In genomic region chr1:22224631-22225030, GRCh38 we compare ENCODE assay signal across 23 cellular contexts.
DNase-seq lines count a peak whose midpoint lies in the region; ATAC-seq, FAIRE-seq and TF ChIP-seq lines count a peak whose summit lies in the region.
"Had no signal": no experiment of that assay in that cellular context is flagged by ENCODE, and none has a peak within 500 bp of the region (broad histone marks: within the 10 kb centered on the region; RNA-seq: fewer than 3 reads in every experiment).

No MANE protein-coding gene starts in this region.

- FAIRE-seq in H1 (lab: Jason Lieb, UNC): no peak
- FAIRE-seq: A549, GM12891, GM18507 had no signal

- no peak overlapping the region for H3K4me3 ChIP-seq in BLaER1
- no peak overlapping the region for H3K4me3 ChIP-seq in H1 (ENCODE audit: extremely low read depth in 1 of 4, insufficient read depth in 2 of 4, low read depth in 3 of 4, low read length in 4 of 4)
- H3K4me3 ChIP-seq in mesenchymal stem cell (ENCODE audit: insufficient read depth in 1 of 2, low read depth in 1 of 2, low read length in 2 of 2): no peak overlapping the region
- H3K4me3 ChIP-seq: A549 had no signal

- no peaks in the 10 kb centered on the region for H3K9me3 ChIP-seq in BLaER1
- H3K9me3 ChIP-seq in H1 (ENCODE audit: insufficient read depth in 2 of 2, low read depth in 1 of 2, low read length in 1 of 2): peaks cover 3 to 4% of the 10 kb centered on the region in 2 experiments; a peak in 1 of 4 replicates
- H3K9me3 ChIP-seq in mesenchymal stem cell (ENCODE audit: control insufficient read depth, low read length): peaks cover 7% of the 10 kb centered on the region
- H3K9me3 ChIP-seq: A549, BE2C had no signal

- no peak overlapping the region for H4K8ac ChIP-seq in H1 (ENCODE audit: extremely low read depth, insufficient read depth, low read length)
- no peak overlapping the region for H4K8ac ChIP-seq in mesenchymal stem cell (ENCODE audit: low read length)

- 85% methylated on average over 1 of the region's 1 CpG; no CpG with 5 or more reads in 1 of the 2 experiments for WGBS in H1 (ENCODE audit: extremely low coverage in 1 of 2, insufficient coverage in 1 of 2, insufficient read length in 1 of 2, insufficient replicate concordance in 2 of 2, low coverage in 1 of 2, low lambda C conversion rate in 2 of 2, missing lambda C conversion rate in 1 of 2), 2 experiments
- WGBS in mesenchymal stem cell: 77% methylated on average over 1 of the region's 1 CpG

- no peak for TF ChIP-seq EP300 in H1 (IDR thresholded peaks at IDR 0.05; ENCODE audit: borderline replicate concordance in 1 of 2, low read depth in 2 of 2, low read length in 2 of 2)

- no peak for TF ChIP-seq CTCF in H1 (IDR thresholded peaks at IDR 0.05; ENCODE audit: control extremely low read depth in 1 of 3, insufficient read depth in 1 of 3, low read depth in 1 of 3, low read length in 3 of 3)

- H3K27ac ChIP-seq in BLaER1 (no peak overlapping the region), H1 (ENCODE audit: low read depth, low read length) (no peak overlapping the region), mesenchymal stem cell (ENCODE audit: low read length, poor library complexity, severe bottlenecking) (no peak overlapping the region)
- H3K27ac ChIP-seq: A549 had no signal

- no peak overlapping the region for H3K23ac ChIP-seq in H1 (ENCODE audit: insufficient read length)
- no peak overlapping the region for H3K23ac ChIP-seq in mesenchymal stem cell (ENCODE audit: low read length in 2 of 2)

- no peaks in the 10 kb centered on the region for H3K36me3 ChIP-seq in BLaER1
- H3K36me3 ChIP-seq in H1 (ENCODE audit: control insufficient read depth in 2 of 4, insufficient read depth in 4 of 4, low read length in 3 of 4): no peaks in the 10 kb centered on the region
- H3K36me3 ChIP-seq in mesenchymal stem cell (ENCODE audit: control insufficient read depth in 1 of 2, insufficient read depth in 2 of 2, low read depth in 1 of 2, low read length in 2 of 2): no peaks in the 10 kb centered on the region
- H3K36me3 ChIP-seq: BE2C had no signal

- TF ChIP-seq POLR2A in H1 (IDR thresholded peaks at IDR 0.05; ENCODE audit: control extremely low read depth in 1 of 2, low read depth in 2 of 2, low read length in 2 of 2): no peak

- H2AK5ac ChIP-seq in H1 (ENCODE audit: low read depth, low read length) (no peak overlapping the region), mesenchymal stem cell (ENCODE audit: low read length, severe bottlenecking) (no peak overlapping the region)

- no peaks in the 10 kb centered on the region for H3K79me2 ChIP-seq in H1 (ENCODE audit: control insufficient read depth in 1 of 2, insufficient read depth in 2 of 2, low read length in 2 of 2)

- DNase-seq in H1 (ENCODE audit: low read depth in 1 of 2, low spot score in 2 of 2) (no peak), mesenchymal stem cell (no peak), posterior vena cava (ENCODE audit: low spot score) (peak; percentile 11), KBM-7 (no peak)
- DNase-seq: 8988T; ACHN; AML-193; BE2C; C1 segment of cervical spinal cord; Calu3; CD4-positive, alpha-beta memory T cell; COR-L47; DMS53; DMS79 treated with DMSO at 0.1 percent for 48 hours; GF-D8; H9 had no signal

- H3K56ac ChIP-seq in H1 (replicated peaks; ENCODE audit: insufficient read length, low read depth, low read length): no peak overlapping the region

- H2BK12ac ChIP-seq in H1 (ENCODE audit: low read depth, low read length): no peak overlapping the region
- no peak overlapping the region for H2BK12ac ChIP-seq in mesenchymal stem cell (ENCODE audit: low read length in 2 of 2)

- no peak for TF ChIP-seq RAD21 in H1 (IDR thresholded peaks at IDR 0.05 in 1 of 2, conservative IDR thresholded peaks at IDR 0.05 in 1 of 2; ENCODE audit: low read depth in 2 of 2, low read length in 2 of 2)

- intact Hi-C loops in posterior vena cava (cut with DNase I): no loop called here

- H2BK5ac ChIP-seq in H1 (ENCODE audit: low read depth, low read length): no peak overlapping the region
- H2BK5ac ChIP-seq in mesenchymal stem cell (ENCODE audit: low read depth, low read length, poor library complexity, severe bottlenecking): no peak overlapping the region

- H3K4ac ChIP-seq in H1 (replicated peaks; ENCODE audit: insufficient read length, low read depth, low read length) (no peak overlapping the region), mesenchymal stem cell (ENCODE audit: low read depth in 1 of 2, low read length in 2 of 2) (no peak overlapping the region)

- no peaks in the 10 kb centered on the region for H3K23me2 ChIP-seq in H1 (ENCODE audit: low read depth, low read length)

- CTCF ChIA-PET in H1 (lab: Charles Lee; ENCODE audit: partially characterized antibody): interaction anchor here (1.3 kb wide), 1 partner anchor 192 kb away, joined by 4 read pairs; no protein-coding TSS in a partner anchor

- ATAC-seq in HG02852 (IDR thresholded peaks at IDR 0.05; ENCODE audit: unreplicated experiment) (no peak), esophagus mucosa (no peak)
- ATAC-seq: A549, HCT116 had no signal

- no peaks in the 10 kb centered on the region for H4K20me1 ChIP-seq in BLaER1
- H4K20me1 ChIP-seq in H1 (replicated peaks in 1 of 2; ENCODE audit: control insufficient read depth in 1 of 2, insufficient read depth in 2 of 2, low read length in 2 of 2): no peaks in the 10 kb centered on the region

- H3K4me2 ChIP-seq in BLaER1 (peak overlapping the region; percentile 1; the same call in 1 of the 2 replicates), H1 (ENCODE audit: insufficient read depth in 1 of 2, low read depth in 2 of 2, low read length in 2 of 2) (no peak overlapping the region), mesenchymal stem cell (ENCODE audit: low read length, poor library complexity, severe bottlenecking) (no peak overlapping the region)
- H3K4me2 ChIP-seq: A549 had no signal

- peak overlapping the region; percentile 75; the same call in 1 of the 2 replicates for H2BK20ac ChIP-seq in H1 (ENCODE audit: low read length)

- no peaks in the 10 kb centered on the region for H3K27me3 ChIP-seq in BLaER1
- H3K27me3 ChIP-seq in H1 (replicated peaks in 1 of 4; ENCODE audit: control insufficient read depth in 3 of 4, extremely low read depth in 1 of 4, insufficient read depth in 3 of 4, low read length in 3 of 4): no peaks in the 10 kb centered on the region
- H3K27me3 ChIP-seq in mesenchymal stem cell (ENCODE audit: control insufficient read depth in 1 of 2, insufficient read depth in 1 of 2, low read length in 2 of 2): peaks cover 65 to 73% of the 10 kb centered on the region in 2 experiments
- H3K27me3 ChIP-seq: BE2C had no signal

- in situ Hi-C loops in KBM-7 (cut with MboI; ENCODE audit: low pct_unique_long_range_greater_than_20kb, low sequenced_read_pairs): no loop called here

- no peaks in the 10 kb centered on the region; the same call in 1 of the 2 replicates for H3K79me1 ChIP-seq in H1 (ENCODE audit: low read depth, low read length)
- H3K79me1 ChIP-seq in mesenchymal stem cell (replicated peaks; ENCODE audit: low read length, poor library complexity, severe bottlenecking): no peaks in the 10 kb centered on the region

- H3K14ac ChIP-seq in H1 (ENCODE audit: insufficient read length): no peak overlapping the region
- H3K14ac ChIP-seq in mesenchymal stem cell (ENCODE audit: low read length in 2 of 2): no peak overlapping the region

- no peak overlapping the region for H2BK120ac ChIP-seq in H1 (replicated peaks; ENCODE audit: low read depth, low read length)
- H2BK120ac ChIP-seq in mesenchymal stem cell (ENCODE audit: low read depth, low read length): no peak overlapping the region

- H2AFZ ChIP-seq in H1 (ENCODE audit: low read length): no peak overlapping the region
- H2AFZ ChIP-seq in mesenchymal stem cell (ENCODE audit: low read depth, low read length): no peak overlapping the region

- H3K18ac ChIP-seq in H1 (ENCODE audit: extremely low read depth, low read length) (no peak overlapping the region), mesenchymal stem cell (ENCODE audit: low read depth in 1 of 2, low read length in 2 of 2) (no peak overlapping the region)

- H4K5ac ChIP-seq in H1 (ENCODE audit: insufficient read length, low read depth, low read length): no peak overlapping the region

- H4K91ac ChIP-seq in H1 (replicated peaks; ENCODE audit: insufficient read length, low read length) (no peak overlapping the region), mesenchymal stem cell (ENCODE audit: low read length) (no peak overlapping the region)

- POLR2A ChIA-PET in H1 (lab: Charles Lee; ENCODE audit: partially characterized antibody): interaction anchor here (1.1 kb wide), 1 partner anchor 39 kb away, joined by 3 read pairs; no protein-coding TSS in a partner anchor

- H3K9ac ChIP-seq in BLaER1 (no peak overlapping the region), H1 (replicated peaks in 1 of 4; ENCODE audit: extremely low read depth in 1 of 4, low read depth in 3 of 4, low read length in 3 of 4) (no peak overlapping the region), mesenchymal stem cell (ENCODE audit: low read length) (no peak overlapping the region)

- H3K4me1 ChIP-seq in BLaER1 (peaks cover 24% of the 10 kb centered on the region), H1 (replicated peaks in 1 of 4; ENCODE audit: control insufficient read depth in 3 of 4, insufficient read depth in 4 of 4, low read length in 3 of 4) (peaks cover 7 to 15% (median 8%) of the 10 kb centered on the region in 4 experiments; a peak in 4 of 7 replicates), mesenchymal stem cell (ENCODE audit: control insufficient read depth, insufficient read depth, low read depth, low read length) (peaks cover 6% of the 10 kb centered on the region)
- H3K4me1 ChIP-seq: BE2C had no signal

- H2BK15ac ChIP-seq in H1 (ENCODE audit: low read length) (no peak overlapping the region), mesenchymal stem cell (ENCODE audit: low read depth, poor library complexity, severe bottlenecking) (peak overlapping the region; percentile 65)

TF ChIP-seq in H1, 55 proteins besides CTCF, POLR2A, EP300 and RAD21:
- TF ChIP-seq EZH2 (IDR thresholded peaks at IDR 0.05; ENCODE audit: low read depth, low read length, severe bottlenecking): no peak
- TF ChIP-seq ATF2 (IDR thresholded peaks at IDR 0.05; ENCODE audit: low read length): no peak
- TF ChIP-seq BACH1 (IDR thresholded peaks at IDR 0.05; ENCODE audit: low read length): no peak
- TF ChIP-seq CEBPB (IDR thresholded peaks at IDR 0.05; ENCODE audit: low read depth, low read length): no peak
- no peak for TF ChIP-seq ASH2L (IDR thresholded peaks at IDR 0.05; ENCODE audit: low read length)
